17 cellular contexts compared by ENCODE assay signal in genomic region chr10:91354166-91354565, GRCh38.
"Had no signal": no experiment of that assay in that cellular context is flagged by ENCODE, and none has a peak within 500 bp of the region (broad histone marks: within the 10 kb centered on the region; RNA-seq: fewer than 3 reads in every experiment).

No MANE protein-coding gene starts in this region.

- H3K9me3 ChIP-seq: esophagus muscularis mucosa, gastroesophageal sphincter, left ventricle myocardium inferior, neutrophil, right atrium auricular region, sigmoid colon had no signal

- H3K27me3 ChIP-seq: esophagus muscularis mucosa, gastroesophageal sphincter, right atrium auricular region, sigmoid colon had no signal

- H3K27ac Mint-ChIP-seq: immature natural killer cell; naive thymus-derived CD8-positive, alpha-beta T cell had no signal

- H3K27ac ChIP-seq: epithelial cell of prostate, esophagus muscularis mucosa, gastroesophageal sphincter, left ventricle myocardium inferior, neutrophil, right atrium auricular region, sigmoid colon had no signal

- H3K36me3 ChIP-seq: esophagus muscularis mucosa, gastroesophageal sphincter, left ventricle myocardium inferior, neutrophil, right atrium auricular region, sigmoid colon had no signal

- H3K36me3 Mint-ChIP-seq: immature natural killer cell; naive thymus-derived CD8-positive, alpha-beta T cell had no signal

- H3K4me1 Mint-ChIP-seq: immature natural killer cell; naive thymus-derived CD8-positive, alpha-beta T cell had no signal

- FAIRE-seq: endometrium, keratinocyte, small intestine had no signal

- ATAC-seq: gastroesophageal sphincter; naive thymus-derived CD8-positive, alpha-beta T cell had no signal

- DNase-seq: effector memory CD4-positive, alpha-beta T cell; glutamatergic neuron; immature natural killer cell; left ventricle myocardium inferior; naive thymus-derived CD8-positive, alpha-beta T cell; sigmoid colon; small intestine; stimulated activated CD4-positive, alpha-beta T cell treated with anti-CD3 and anti-CD28 coated beads, Interleukin-12 subunit alpha, Interleukin-12 subunit beta, amount 100 ng/mL, for 4 hours; stimulated activated naive CD4-positive, alpha-beta T cell treated with Interleukin-2 at 50 U/mL for 16 hours had no signal

- H3K9me3 Mint-ChIP-seq: immature natural killer cell had no signal

- H3K4me3 ChIP-seq: esophagus muscularis mucosa, gastroesophageal sphincter, left ventricle myocardium inferior, lung, right atrium auricular region, sigmoid colon had no signal

- H3K4me3 Mint-ChIP-seq: immature natural killer cell; naive thymus-derived CD8-positive, alpha-beta T cell had no signal
